In the genomic region with DNA sequence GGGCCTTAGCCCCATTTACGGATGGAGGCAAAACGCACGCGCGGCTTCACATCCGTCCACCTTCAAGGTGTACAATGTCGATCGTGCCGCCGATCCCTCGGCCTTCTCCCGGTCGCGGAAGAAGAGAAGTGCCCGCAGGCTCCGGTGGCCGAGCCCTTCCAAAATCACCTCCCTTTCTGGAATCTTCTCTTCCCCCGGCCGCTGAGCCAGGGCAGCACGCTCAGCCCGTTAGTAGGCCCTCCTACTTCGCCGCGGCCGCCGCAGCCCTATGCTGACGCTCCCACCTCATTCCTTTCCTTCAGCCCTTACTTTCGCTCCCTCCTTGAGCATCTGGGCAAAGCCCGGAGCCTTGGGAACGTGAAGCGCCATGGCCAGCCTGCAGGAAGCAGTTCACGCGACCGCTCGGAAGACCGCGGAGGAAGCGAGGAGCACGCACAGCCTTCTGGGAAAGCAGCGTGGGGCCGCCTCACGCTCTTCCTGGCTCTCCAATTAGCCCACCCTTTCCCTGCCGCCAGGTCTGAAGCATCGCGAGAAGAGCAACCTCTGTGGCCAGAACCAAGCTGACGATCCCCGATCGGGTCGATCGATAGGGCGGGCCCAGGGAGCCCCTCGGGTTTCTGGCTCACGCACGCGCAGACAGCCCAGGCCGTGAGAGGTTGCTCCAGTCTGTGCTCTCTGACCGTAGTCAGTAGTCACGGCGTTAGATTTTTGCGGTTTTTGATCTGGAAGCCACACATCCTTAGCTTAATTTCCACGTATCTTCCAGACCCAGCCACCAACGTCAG, we compare ENCODE assay signal across 8 cellular contexts. TPM values are rescaled to one million over a fixed set of nuclear protein-coding genes. Genes with fewer than 3 reads are reported as not detected.
A peak's percentile ranks its signal among the peaks of the same experiment; 100 is the strongest.
DNase-seq lines count a peak whose midpoint lies in the region; ATAC-seq and TF ChIP-seq lines count a peak whose summit lies in the region.

A gene with protein sequence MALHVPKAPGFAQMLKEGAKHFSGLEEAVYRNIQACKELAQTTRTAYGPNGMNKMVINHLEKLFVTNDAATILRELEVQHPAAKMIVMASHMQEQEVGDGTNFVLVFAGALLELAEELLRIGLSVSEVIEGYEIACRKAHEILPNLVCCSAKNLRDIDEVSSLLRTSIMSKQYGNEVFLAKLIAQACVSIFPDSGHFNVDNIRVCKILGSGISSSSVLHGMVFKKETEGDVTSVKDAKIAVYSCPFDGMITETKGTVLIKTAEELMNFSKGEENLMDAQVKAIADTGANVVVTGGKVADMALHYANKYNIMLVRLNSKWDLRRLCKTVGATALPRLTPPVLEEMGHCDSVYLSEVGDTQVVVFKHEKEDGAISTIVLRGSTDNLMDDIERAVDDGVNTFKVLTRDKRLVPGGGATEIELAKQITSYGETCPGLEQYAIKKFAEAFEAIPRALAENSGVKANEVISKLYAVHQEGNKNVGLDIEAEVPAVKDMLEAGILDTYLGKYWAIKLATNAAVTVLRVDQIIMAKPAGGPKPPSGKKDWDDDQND (minus strand): TSS at position 427 of the 785 bp plus-strand sequence. CDS start 58 bp downstream, at position 369.

- peak within 1 kb of the TSS; percentile 79 for H3K4me3 ChIP-seq in AG09309 (ENCODE audit: control insufficient read depth, low read depth, low read length)
- peak within 1 kb of the TSS; percentile 75 to 95 (median 90) for H3K4me3 ChIP-seq in spleen

- ATAC-seq in GM19025 (IDR thresholded peaks at IDR 0.05; ENCODE audit: low read depth, unreplicated experiment) (peak; percentile 88), HG03342 (IDR thresholded peaks at IDR 0.05; ENCODE audit: unreplicated experiment) (peak; percentile 88)
- peak; percentile 92 for ATAC-seq in central memory CD8-positive, alpha-beta T cell (replicated peaks; ENCODE audit: extremely low read depth, poor library complexity, severe bottlenecking)

- TF ChIP-seq CTCF in AG09309 (IDR thresholded peaks at IDR 0.05; ENCODE audit: control insufficient read depth, insufficient read depth, low read depth, low read length, missing control alignments) (no peak), spleen (IDR thresholded peaks at IDR 0.05 in 8 of 11, conservative IDR thresholded peaks at IDR 0.05 in 3 of 11) (peak in 2 of 11 experiments; percentile 25 to 50)

- intact Hi-C loops in spleen (cut with DNase I; ENCODE audit: low total_unique reads), result loop anchor here (10.0 kb wide), 1 partner anchor 79 kb away; a partner anchor contains a TSS

- H3K27ac Mint-ChIP-seq in central memory CD8-positive, alpha-beta T cell (ENCODE audit: low read depth), result peak within 1 kb of the TSS; percentile 99

- TF ChIP-seq POLR2A in spleen (IDR thresholded peaks at IDR 0.05), result peak; percentile 6 to 87 (median 29)

- WGBS in spleen, 5 donors, result 0% methylated on average over 49 to 62 of the region's 62 CpGs

- peaks cover 0 to 24% (median 14%) of the 10 kb centered on the region in 6 donors for H3K36me3 ChIP-seq in spleen

- peaks cover 19 to 74% (median 45%) of the 10 kb centered on the region in 6 donors for H3K4me1 ChIP-seq in spleen

- peak within 1 kb of the TSS; percentile 99 for H3K4me3 Mint-ChIP-seq in central memory CD8-positive, alpha-beta T cell

- no peaks in the 10 kb centered on the region for H3K27me3 Mint-ChIP-seq in central memory CD8-positive, alpha-beta T cell

- peak within 1 kb of the TSS; percentile 86 to 94 (median 92) for H3K27ac ChIP-seq in spleen

- peaks cover 32% of the 10 kb centered on the region for H3K4me1 Mint-ChIP-seq in central memory CD8-positive, alpha-beta T cell

- no peaks in the 10 kb centered on the region for H3K27me3 ChIP-seq in spleen (replicated peaks in 1 of 7)

- H3K9me3 ChIP-seq in spleen, result no peaks in the 10 kb centered on the region

- H3K9me3 Mint-ChIP-seq in central memory CD8-positive, alpha-beta T cell, result no peaks in the 10 kb centered on the region

- DNase-seq in AG09309 (ENCODE audit: low read depth) (peak; percentile 99), NCI-H446 (lab: John Stamatoyannopoulos, UW) (peak; percentile 99 to 100), inferior parietal cortex (ENCODE audit: extremely low spot score) (peak; percentile 99), spleen (peak; percentile 100)
- DNase-seq in activated CD4-positive, CD25-positive, alpha-beta regulatory T cell treated with anti-CD3 and anti-CD28 coated beads, Interleukin-2, amount 50 U/mL, for 16 hours (ENCODE audit: low read depth, low spot score), result peak; percentile 99
- DNase-seq in central memory CD8-positive, alpha-beta T cell (ENCODE audit: low spot score in 2 of 2), result peak; percentile 94 to 97

- peaks cover 24% of the 10 kb centered on the region for H3K36me3 Mint-ChIP-seq in central memory CD8-positive, alpha-beta T cell (ENCODE audit: insufficient read depth)

RNA-seq across cellular contexts. Expression of the gene that starts here (rescaled TPM):
- total RNA-seq in spleen, result 100 to 1,000 TPM in 5 of 7 donors, 10 to 100 TPM in 2; 92.3 to 137 (median 115) TPM
- polyA plus RNA-seq in spleen, result 100 to 1,000 TPM in 2 of 3 donors, 10 to 100 TPM in 1; 98.4 to 120 (median 108) TPM

Comparison
In these comparisons a context has a peak if more than half of its experiments do, and no peak if none do; other contexts are left out.
1. Peak in every context shown above with its lines: DNase-seq, ATAC-seq, H3K4me3 ChIP-seq and H3K27ac ChIP-seq.